9 cellular contexts compared by ENCODE assay signal in the genomic region with DNA sequence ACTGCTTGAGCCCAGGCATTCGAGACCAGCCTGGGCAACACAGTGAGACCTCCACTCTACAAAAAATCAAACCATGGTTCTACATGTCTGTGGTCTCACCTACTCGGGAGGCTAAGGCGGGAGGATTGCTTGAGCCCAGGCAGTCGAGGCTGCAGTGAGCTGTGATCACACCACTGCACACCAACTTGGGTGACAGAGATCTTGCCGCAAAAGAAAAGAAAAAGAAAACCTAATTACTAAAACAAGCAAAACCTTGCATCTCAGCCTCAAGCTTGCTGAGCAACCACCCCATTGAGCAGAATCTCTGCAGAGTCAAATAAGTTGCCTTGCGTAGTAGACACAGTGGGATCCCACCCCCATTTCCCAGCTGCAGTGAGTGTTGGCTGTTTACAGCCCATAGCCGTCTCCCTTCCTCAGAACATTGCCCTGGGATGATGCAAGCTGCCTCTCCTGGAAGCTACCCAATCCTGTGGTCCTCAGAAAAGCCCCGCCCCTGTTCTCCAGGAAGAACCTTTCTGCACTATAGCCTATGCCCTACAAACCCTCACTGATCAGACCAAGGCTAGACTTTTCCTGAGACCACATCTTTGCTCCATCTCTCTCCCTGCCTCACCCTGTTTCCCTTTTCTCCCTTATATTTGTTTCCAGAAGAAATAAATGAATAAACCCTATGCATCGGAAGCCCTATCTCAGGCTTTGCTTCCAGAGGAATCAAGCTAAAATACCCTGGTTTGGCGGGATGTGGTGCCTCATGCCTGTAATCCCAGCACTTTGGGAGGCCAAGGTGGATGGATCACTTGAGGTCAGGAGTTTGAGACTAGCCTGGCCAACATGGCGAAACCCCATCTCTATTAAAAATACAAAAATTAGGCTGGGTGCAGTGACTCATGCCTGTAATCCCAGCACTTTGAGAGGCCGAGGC. TPM values are rescaled to one million over a fixed set of nuclear protein-coding genes. Genes with fewer than 3 reads are reported as not detected.
A peak's percentile ranks its signal among the peaks of the same experiment; 100 is the strongest.
DNase-seq lines count a peak whose midpoint lies in the region; ATAC-seq and TF ChIP-seq lines count a peak whose summit lies in the region.
"Had no signal": no experiment of that assay in that cellular context is flagged by ENCODE, and none has a peak within 500 bp of the region (broad histone marks: within the 10 kb centered on the region; RNA-seq: fewer than 3 reads in every experiment).

No MANE protein-coding gene starts in this region.

- no peaks in the 10 kb centered on the region for H3K79me2 ChIP-seq in mammary epithelial cell (ENCODE audit: insufficient read depth, low read length)
- no peaks in the 10 kb centered on the region for H3K79me2 ChIP-seq in neural progenitor cell (ENCODE audit: low read depth)

- H3K4me2 ChIP-seq in mammary epithelial cell (ENCODE audit: insufficient read depth, low read depth, low read length) (no peak overlapping the region), neural progenitor cell (no peak overlapping the region)

- H2AFZ ChIP-seq in mammary epithelial cell (ENCODE audit: low read depth, low read length) (peak overlapping the region; percentile 54), neural progenitor cell (replicated peaks) (peak overlapping the region; percentile 72)

- no peaks in the 10 kb centered on the region for H3K4me1 ChIP-seq in mammary epithelial cell (ENCODE audit: insufficient read depth, low read length)
- no peaks in the 10 kb centered on the region for H3K4me1 ChIP-seq in neural progenitor cell

- no peaks in the 10 kb centered on the region for H3K9me3 ChIP-seq in mammary epithelial cell (replicated peaks; ENCODE audit: insufficient read depth, low read length)
- no peaks in the 10 kb centered on the region for H3K9me3 ChIP-seq in neural progenitor cell (ENCODE audit: low read depth)

- TF ChIP-seq POLR2A in NB4 (IDR thresholded peaks at IDR 0.05; ENCODE audit: extremely low read depth, insufficient read length), result no peak

- H4K20me1 ChIP-seq in mammary epithelial cell (ENCODE audit: insufficient read depth, low read length), result no peaks in the 10 kb centered on the region
- no peaks in the 10 kb centered on the region for H4K20me1 ChIP-seq in neural progenitor cell (ENCODE audit: low read depth)

- H3K9me3 Mint-ChIP-seq in neural progenitor cell, result no peaks in the 10 kb centered on the region

- in situ Hi-C loops in mammary epithelial cell (cut with MboI; ENCODE audit: low sequenced_read_pairs in 2 of 2), result loop anchor here (10.0 kb wide), 2 partner anchors 75 to 305 kb away; no protein-coding TSS in a partner anchor

- ATAC-seq in HG03175 (IDR thresholded peaks at IDR 0.05; ENCODE audit: unreplicated experiment), result no peak
- no peak for ATAC-seq in HG03565 (IDR thresholded peaks at IDR 0.05; ENCODE audit: unreplicated experiment)

- 68% methylated on average over 12 of the region's 12 CpGs for WGBS in mammary epithelial cell (ENCODE audit: low coverage, missing lambda C conversion rate)

- POLR2A ChIA-PET in GM10248 (lab: Yijun Ruan, JAX), result no interaction called here

- BruUV-seq in mammary epithelial cell (replicated peaks; lab: Mats Ljungman, UMichigan), result no TSS peak

- no peak overlapping the region for H3K4me3 ChIP-seq in NB4 (ENCODE audit: low read depth, low read length)
- no peak overlapping the region for H3K4me3 ChIP-seq in mammary epithelial cell (replicated peaks in 1 of 3; ENCODE audit: insufficient read depth in 1 of 3, low read depth in 2 of 3, low read length in 3 of 3)
- no peak overlapping the region for H3K4me3 ChIP-seq in neural progenitor cell

- H3K27ac Mint-ChIP-seq in neural progenitor cell, result no peak overlapping the region

- H3K36me3 ChIP-seq in mammary epithelial cell (ENCODE audit: insufficient read depth, low read length), result no peaks in the 10 kb centered on the region
- no peaks in the 10 kb centered on the region for H3K36me3 ChIP-seq in neural progenitor cell

- no peak overlapping the region for H3K27ac ChIP-seq in mammary epithelial cell (ENCODE audit: insufficient read depth, low read depth, low read length)
- H3K27ac ChIP-seq in neural progenitor cell, result no peak overlapping the region

- H3K4me1 Mint-ChIP-seq in neural progenitor cell, result peaks cover 4% of the 10 kb centered on the region

- TF ChIP-seq CTCF in NB4 (IDR thresholded peaks at IDR 0.05; ENCODE audit: low read depth, low read length) (no peak), mammary epithelial cell (conservative IDR thresholded peaks at IDR 0.05 in 1 of 2, IDR thresholded peaks at IDR 0.05 in 1 of 2; ENCODE audit: extremely low read depth in 1 of 2, insufficient read depth in 1 of 2, low read depth in 1 of 2, low read length in 2 of 2) (no peak), neural progenitor cell (IDR thresholded peaks at IDR 0.05) (no peak), GM10248 (IDR thresholded peaks at IDR 0.05; ENCODE audit: control extremely low read depth, extremely low read depth, low read depth, missing control alignments) (no peak)

- CTCF ChIA-PET in mammary epithelial cell (lab: Charles Lee; ENCODE audit: low non-redundant PET), result interaction anchor here (0.7 kb wide), 1 partner anchor 51 kb away, joined by 4 read pairs; a partner anchor contains a TSS
- CTCF ChIA-PET in GM10248 (lab: Yijun Ruan, JAX), result interaction anchor here (0.8 kb wide), 1 partner anchor 25 kb away, joined by 3 read pairs; a partner anchor contains a TSS

- no peak overlapping the region for H3K4me3 Mint-ChIP-seq in neural progenitor cell

- dilution Hi-C loops in mammary epithelial cell (cut with HindIII; ENCODE audit: low sequenced_read_pairs), result loop anchor here (5.0 kb wide), 1 partner anchor 37 kb away; no protein-coding TSS in a partner anchor

- intact Hi-C loops in mammary epithelial cell (cut with micrococcal nuclease), result loop anchor here (5.0 kb wide), 2 partner anchors 52 to 172 kb away; a partner anchor contains a TSS

- H3K9ac ChIP-seq in mammary epithelial cell (ENCODE audit: insufficient read depth, low read length) (no peak overlapping the region), neural progenitor cell (no peak overlapping the region)

- DNase-seq in ELR (ENCODE audit: low read depth), result peak; percentile 28
- peak; percentile 73 for DNase-seq in NB4 (ENCODE audit: low read depth)
- DNase-seq in mammary epithelial cell, result peak; percentile 15
- no peak for DNase-seq in neural progenitor cell (ENCODE audit: low spot score)
- no peak for DNase-seq in GM10248 (ENCODE audit: extremely low spot score)
- no peak for DNase-seq in NCI-H1417 (lab: John Stamatoyannopoulos, UW)
- DNase-seq: KG1 had no signal

- no peaks in the 10 kb centered on the region for H3F3A ChIP-seq in neural progenitor cell (ENCODE audit: low read depth)

- no peaks in the 10 kb centered on the region for H3K36me3 Mint-ChIP-seq in neural progenitor cell

- H3K27me3 Mint-ChIP-seq in neural progenitor cell (ENCODE audit: insufficient read depth, low read depth), result peaks cover 4% of the 10 kb centered on the region

- H3K27me3 ChIP-seq in mammary epithelial cell (ENCODE audit: insufficient read depth, low read length) (no peaks in the 10 kb centered on the region), neural progenitor cell (no peaks in the 10 kb centered on the region)

RNA-seq across cellular contexts. Expression of a gene that starts 16.7 kb away (rescaled TPM):
- total RNA-seq in mammary epithelial cell (not detected), neural progenitor cell (ENCODE audit: low replicate concordance) (1.8 and 3.8 TPM in 2 replicates)
- 0.06 TPM for polyA plus RNA-seq in mammary epithelial cell
- not detected for polyA minus RNA-seq in mammary epithelial cell

RNA-seq across cellular contexts. Expression of a gene that starts 25.1 kb away (rescaled TPM):
- total RNA-seq in mammary epithelial cell, result not detected
- not detected for polyA plus RNA-seq in mammary epithelial cell
- not detected for polyA minus RNA-seq in mammary epithelial cell
- 0.13 and 0.46 TPM in 2 replicates for total RNA-seq in neural progenitor cell (ENCODE audit: low replicate concordance)

RNA-seq across cellular contexts. Expression of a gene that starts 51.1 kb away (rescaled TPM):
- total RNA-seq in mammary epithelial cell (10 to 100 TPM in 1 of 2 donors, 1 to 10 TPM in 1; 2.0 to 57.9 TPM), neural progenitor cell (ENCODE audit: low replicate concordance) (93.5 and 105 TPM in 2 replicates)
- polyA plus RNA-seq in mammary epithelial cell, result 111 TPM
- polyA minus RNA-seq in mammary epithelial cell, result 100 TPM

Comparison
In these comparisons a context has a peak if more than half of its experiments do, and no peak if none do; other contexts are left out.
1. DNase-seq: peak in ELR (single experiment), NB4 (single experiment) and mammary epithelial cell (single experiment); none in neural progenitor cell (single experiment), GM10248 (single experiment) and NCI-H1417 (0 of 3).